ENCODE assay signal across 18 cellular contexts in the genomic region with DNA sequence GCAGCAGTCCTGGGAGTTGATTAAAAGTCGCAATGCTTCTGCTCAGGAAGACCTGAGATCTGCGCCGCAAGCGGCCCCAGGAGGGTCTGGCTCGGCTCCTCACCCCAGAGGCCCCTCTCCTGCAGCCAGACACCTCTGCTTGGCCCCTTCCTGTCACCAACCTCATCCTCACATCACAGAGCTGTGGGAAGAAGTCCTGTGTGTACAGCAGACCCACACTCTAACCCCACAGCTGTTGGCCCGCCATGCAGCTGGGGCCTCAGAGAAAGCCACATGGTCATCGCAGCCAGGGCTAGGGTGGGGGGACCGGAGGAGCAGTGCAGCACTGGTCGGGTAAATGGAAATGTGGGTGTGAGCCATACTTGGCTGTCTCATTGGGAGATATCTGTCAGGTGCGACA.
DNase-seq lines count a peak whose midpoint lies in the region; ATAC-seq, FAIRE-seq and TF ChIP-seq lines count a peak whose summit lies in the region.
"Had no signal": no experiment of that assay in that cellular context is flagged by ENCODE, and none has a peak within 500 bp of the region (broad histone marks: within the 10 kb centered on the region; RNA-seq: fewer than 3 reads in every experiment).

No MANE protein-coding gene starts in this region.

- TF ChIP-seq EP300 in HepG2 (IDR thresholded peaks at IDR 0.05; ENCODE audit: low read depth in 2 of 2, low read length in 2 of 2) (no peak), HepG2 (CRISPR knock-in tag; IDR thresholded peaks at IDR 0.05; ENCODE audit: borderline replicate concordance) (no peak)

- H3K36me3 Mint-ChIP-seq in activated CD4-positive, alpha-beta T cell treated with anti-CD3 and anti-CD28 coated beads, Interleukin-2, amount 10 ng/mL, durations not matched to agents 24 days and 14 days (ENCODE audit: low read depth): peaks cover 17% of the 10 kb centered on the region
- H3K36me3 Mint-ChIP-seq in activated CD4-positive, alpha-beta T cell treated with anti-CD3 and anti-CD28 coated beads, Interleukin-2, amount 10 ng/mL, durations not matched to agents 7 days and 5 days (ENCODE audit: low read depth): peaks cover 9% of the 10 kb centered on the region
- no peaks in the 10 kb centered on the region for H3K36me3 Mint-ChIP-seq in activated T-helper 17 cell treated with anti-CD3 and anti-CD28 coated beads, Interleukin-2, amount 50 U/mL, for 72 hours (ENCODE audit: low read depth)

- H3K27me3 ChIP-seq in DND-41 (ENCODE audit: insufficient read depth, low read length, poor library complexity) (no peaks in the 10 kb centered on the region), HepG2 (ENCODE audit: control insufficient read depth in 1 of 2, insufficient read depth in 2 of 2, low read length in 2 of 2) (no peaks in the 10 kb centered on the region), A673 (replicated peaks; ENCODE audit: insufficient read depth, low read depth, low read length, poor library complexity) (no peaks in the 10 kb centered on the region), MG63 (no peaks in the 10 kb centered on the region)
- H3K27me3 ChIP-seq: esophagus muscularis mucosa, foreskin keratinocyte, testis, uterus had no signal

- H3K36me3 ChIP-seq in DND-41 (ENCODE audit: insufficient read depth, low read length) (peaks cover 20% of the 10 kb centered on the region), HepG2 (replicated peaks in 1 of 2; ENCODE audit: control insufficient read depth in 1 of 2, insufficient read depth in 2 of 2, low read length in 2 of 2) (peaks cover 0 to 4% of the 10 kb centered on the region in 2 experiments; a peak in 1 of 5 replicates), A673 (ENCODE audit: insufficient read depth, low read length, poor library complexity, severe bottlenecking) (peaks cover 7% of the 10 kb centered on the region), MG63 (no peaks in the 10 kb centered on the region; the same call in none of the 2 replicates)
- H3K36me3 ChIP-seq: uterus had no signal

- no peak for DNase-seq in activated CD4-positive, alpha-beta T cell treated with anti-CD3 and anti-CD28 coated beads, Interleukin-2, amount 10 ng/mL, durations not matched to agents 24 days and 14 days
- DNase-seq in activated CD4-positive, alpha-beta T cell treated with anti-CD3 and anti-CD28 coated beads, Interleukin-2, amount 10 ng/mL, durations not matched to agents 7 days and 5 days: no peak
- DNase-seq in DND-41 (peak; percentile 85), HepG2 (ENCODE audit: low spot score) (no peak), A673 (ENCODE audit: low spot score) (no peak), MG63 (no peak)
- DNase-seq in activated CD4-positive, CD25-positive, alpha-beta regulatory T cell treated with anti-CD3 and anti-CD28 coated beads, Interleukin-2, amount 50 U/mL, for 72 hours: no peak
- DNase-seq: NCI-H2029 treated with DMSO at 0.1 percent for 48 hours, SIG-M5 had no signal

- ATAC-seq in DND-41 (ENCODE audit: insufficient read depth, low read depth) (peak; percentile 74), HepG2 (peak; percentile 15)
- ATAC-seq in activated T-helper 17 cell treated with anti-CD3 and anti-CD28 coated beads, Interleukin-2, amount 50 U/mL, for 72 hours (replicated peaks): peak; percentile 11

- WGBS in HepG2 (ENCODE audit: low lambda C conversion rate): 80% methylated on average over 9 of the region's 10 CpGs

- peaks cover 13% of the 10 kb centered on the region for H3K4me1 ChIP-seq in DND-41 (ENCODE audit: insufficient read depth, low read length)
- H3K4me1 ChIP-seq in HepG2 (ENCODE audit: insufficient read depth, low read length): no peaks in the 10 kb centered on the region
- H3K4me1 ChIP-seq in A673 (ENCODE audit: insufficient read depth, low read length, poor library complexity, severe bottlenecking): no peaks in the 10 kb centered on the region
- H3K4me1 ChIP-seq: foreskin keratinocyte had no signal

- H3K79me2 ChIP-seq in DND-41 (ENCODE audit: insufficient read depth, low read length): no peaks in the 10 kb centered on the region
- H3K79me2 ChIP-seq in HepG2 (ENCODE audit: insufficient read depth, low read length): no peaks in the 10 kb centered on the region

- no peak for TF ChIP-seq POLR2A in HepG2 (IDR thresholded peaks at IDR 0.05; ENCODE audit: insufficient read depth in 1 of 2, low read depth in 2 of 2, low read length in 2 of 2)

- no peak overlapping the region for H3K9ac ChIP-seq in DND-41 (ENCODE audit: low read depth, low read length)
- H3K9ac ChIP-seq in HepG2 (ENCODE audit: insufficient read depth, low read depth, low read length): no peak overlapping the region
- H3K9ac ChIP-seq: parathyroid adenoma had no signal

- H3K27ac Mint-ChIP-seq in activated CD4-positive, alpha-beta T cell treated with anti-CD3 and anti-CD28 coated beads, Interleukin-2, amount 10 ng/mL, durations not matched to agents 24 days and 14 days: peak overlapping the region; percentile 40
- H3K27ac Mint-ChIP-seq in activated CD4-positive, alpha-beta T cell treated with anti-CD3 and anti-CD28 coated beads, Interleukin-2, amount 10 ng/mL, durations not matched to agents 7 days and 5 days: no peak overlapping the region
- H3K27ac Mint-ChIP-seq in activated T-helper 17 cell treated with anti-CD3 and anti-CD28 coated beads, Interleukin-2, amount 50 U/mL, for 72 hours: no peak overlapping the region

- in situ Hi-C loops in HepG2 (cut with HindIII; ENCODE audit: extremely low pct_ligation_motif_present, low pct_unique_long_range_greater_than_20kb): loop anchor here (5.0 to 10.0 kb wide), 2 partner anchors 47 to 250 kb away; no protein-coding TSS in a partner anchor

- POLR2A ChIA-PET in activated CD4-positive, alpha-beta T cell treated with anti-CD3 and anti-CD28 coated beads, Interleukin-2, amount 10 ng/mL, durations not matched to agents 7 days and 5 days (lab: Charles Lee): no interaction called here
- POLR2A ChIA-PET in HepG2 (lab: Yijun Ruan, JAX): interaction anchor here (0.8 to 1.8 kb wide), 4 partner anchors 191 to 246 kb away, joined by 3 to 4 read pairs (median 4); a partner anchor contains a TSS
- POLR2A ChIA-PET in A673 (lab: Charles Lee; ENCODE audit: low non-redundant PET): no interaction called here

- no peak overlapping the region for H3K4me3 Mint-ChIP-seq in activated CD4-positive, alpha-beta T cell treated with anti-CD3 and anti-CD28 coated beads, Interleukin-2, amount 10 ng/mL, durations not matched to agents 24 days and 14 days
- no peak overlapping the region for H3K4me3 Mint-ChIP-seq in activated CD4-positive, alpha-beta T cell treated with anti-CD3 and anti-CD28 coated beads, Interleukin-2, amount 10 ng/mL, durations not matched to agents 7 days and 5 days
- H3K4me3 Mint-ChIP-seq in activated T-helper 17 cell treated with anti-CD3 and anti-CD28 coated beads, Interleukin-2, amount 50 U/mL, for 72 hours: no peak overlapping the region

- peaks cover 7% of the 10 kb centered on the region for H3K4me1 Mint-ChIP-seq in activated CD4-positive, alpha-beta T cell treated with anti-CD3 and anti-CD28 coated beads, Interleukin-2, amount 10 ng/mL, durations not matched to agents 24 days and 14 days
- peaks cover 14% of the 10 kb centered on the region for H3K4me1 Mint-ChIP-seq in activated CD4-positive, alpha-beta T cell treated with anti-CD3 and anti-CD28 coated beads, Interleukin-2, amount 10 ng/mL, durations not matched to agents 7 days and 5 days
- H3K4me1 Mint-ChIP-seq in activated T-helper 17 cell treated with anti-CD3 and anti-CD28 coated beads, Interleukin-2, amount 50 U/mL, for 72 hours: no peaks in the 10 kb centered on the region

- CTCF ChIA-PET in activated CD4-positive, alpha-beta T cell treated with anti-CD3 and anti-CD28 coated beads, Interleukin-2, amount 10 ng/mL, durations not matched to agents 7 days and 5 days (lab: Charles Lee): interaction anchor here (0.6 to 4.3 kb wide), 25 partner anchors 8 to 335 kb away, joined by 3 to 25 read pairs (median 4); a partner anchor contains a TSS
- CTCF ChIA-PET in HepG2 (lab: Yijun Ruan, JAX; ENCODE audit: low intra/inter-chr PET ratio, low total read pairs): interaction anchor here (1.1 to 2.6 kb wide), 5 partner anchors 45 to 246 kb away, joined by 3 to 19 read pairs (median 4); a partner anchor contains a TSS
- CTCF ChIA-PET in A673 (lab: Charles Lee): interaction anchor here (0.6 to 2.0 kb wide), 4 partner anchors 20 to 245 kb away, joined by 3 to 35 read pairs (median 15); a partner anchor contains a TSS

- H3K9me3 ChIP-seq in DND-41 (ENCODE audit: insufficient read depth, low read length, severe bottlenecking): no peaks in the 10 kb centered on the region
- H3K9me3 ChIP-seq in HepG2 (ENCODE audit: low read length): no peaks in the 10 kb centered on the region
- no peaks in the 10 kb centered on the region for H3K9me3 ChIP-seq in A673 (ENCODE audit: low read depth, low read length, poor library complexity, severe bottlenecking)
- no peaks in the 10 kb centered on the region for H3K9me3 ChIP-seq in MG63
- H3K9me3 ChIP-seq: esophagus muscularis mucosa, testis, uterus had no signal

- H2AFZ ChIP-seq in DND-41 (ENCODE audit: low read depth, low read length) (no peak overlapping the region), HepG2 (ENCODE audit: low read length) (no peak overlapping the region)
- H2AFZ ChIP-seq: parathyroid adenoma had no signal

- H3K27me3 Mint-ChIP-seq in activated CD4-positive, alpha-beta T cell treated with anti-CD3 and anti-CD28 coated beads, Interleukin-2, amount 10 ng/mL, durations not matched to agents 24 days and 14 days: no peaks in the 10 kb centered on the region
- H3K27me3 Mint-ChIP-seq in activated CD4-positive, alpha-beta T cell treated with anti-CD3 and anti-CD28 coated beads, Interleukin-2, amount 10 ng/mL, durations not matched to agents 7 days and 5 days: no peaks in the 10 kb centered on the region
- no peaks in the 10 kb centered on the region for H3K27me3 Mint-ChIP-seq in activated T-helper 17 cell treated with anti-CD3 and anti-CD28 coated beads, Interleukin-2, amount 50 U/mL, for 72 hours

- no peaks in the 10 kb centered on the region for H3K9me3 Mint-ChIP-seq in activated CD4-positive, alpha-beta T cell treated with anti-CD3 and anti-CD28 coated beads, Interleukin-2, amount 10 ng/mL, durations not matched to agents 24 days and 14 days
- no peaks in the 10 kb centered on the region for H3K9me3 Mint-ChIP-seq in activated CD4-positive, alpha-beta T cell treated with anti-CD3 and anti-CD28 coated beads, Interleukin-2, amount 10 ng/mL, durations not matched to agents 7 days and 5 days
- H3K9me3 Mint-ChIP-seq in activated T-helper 17 cell treated with anti-CD3 and anti-CD28 coated beads, Interleukin-2, amount 50 U/mL, for 72 hours: no peaks in the 10 kb centered on the region
- H3K9me3 Mint-ChIP-seq: CD4-positive, CD25-positive, alpha-beta regulatory T cell had no signal

- H4K20me1 ChIP-seq in DND-41 (ENCODE audit: insufficient read depth, low read length): peaks cover 3% of the 10 kb centered on the region; the same call in 1 of the 2 replicates
- no peaks in the 10 kb centered on the region for H4K20me1 ChIP-seq in HepG2 (ENCODE audit: insufficient read depth, low read length)

- no peak overlapping the region for H3K4me3 ChIP-seq in DND-41 (ENCODE audit: low read depth in 1 of 2, low read length in 2 of 2)
- no peak overlapping the region for H3K4me3 ChIP-seq in HepG2 (replicated peaks in 1 of 3; ENCODE audit: insufficient read depth in 1 of 3, low read depth in 2 of 3, low read length in 3 of 3)
- H3K4me3 ChIP-seq in A673 (ENCODE audit: low read depth, low read length, poor library complexity, severe bottlenecking): no peak overlapping the region
- H3K4me3 ChIP-seq in MG63: no peak overlapping the region
- H3K4me3 ChIP-seq: esophagus muscularis mucosa, K562, testis, uterus had no signal

- intact Hi-C loops in activated CD4-positive, alpha-beta T cell treated with anti-CD3 and anti-CD28 coated beads, Interleukin-2, amount 10 ng/mL, durations not matched to agents 24 days and 14 days (cut with micrococcal nuclease): loop anchor here (1.0 to 5.0 kb wide), 2 partner anchors 42 to 246 kb away; no protein-coding TSS in a partner anchor
- intact Hi-C loops in HepG2 (cut with micrococcal nuclease; ENCODE audit: unreplicated experiment): loop anchor here (1.0 kb wide), 1 partner anchor 246 kb away; no protein-coding TSS in a partner anchor
- intact Hi-C loops in A673 (cut with micrococcal nuclease; ENCODE audit: unreplicated experiment): loop anchor here (1.0 kb wide), 1 partner anchor 246 kb away; no protein-coding TSS in a partner anchor

- TF ChIP-seq RAD21 in HepG2 (CRISPR knock-in tag; IDR thresholded peaks at IDR 0.05): no peak

- no peak for FAIRE-seq in HepG2 (lab: Jason Lieb, UNC)

- H3K4me2 ChIP-seq in DND-41 (ENCODE audit: insufficient read depth, low read length): no peak overlapping the region
- H3K4me2 ChIP-seq in HepG2 (ENCODE audit: low read depth, low read length): no peak overlapping the region

- BruUV-seq in HepG2 (replicated peaks; lab: Mats Ljungman, UMichigan) (no TSS peak), A673 (replicated peaks; lab: Mats Ljungman, UMichigan) (no TSS peak)

- H3K27ac ChIP-seq in DND-41 (ENCODE audit: low read length) (peak overlapping the region; percentile 61), HepG2 (ENCODE audit: extremely low read length, insufficient read depth, low read length) (no peak overlapping the region), A673 (ENCODE audit: low read depth, low read length, poor library complexity, severe bottlenecking) (no peak overlapping the region)
- H3K27ac ChIP-seq: foreskin keratinocyte, parathyroid adenoma, testis, uterus, VCaP had no signal

- TF ChIP-seq CTCF in DND-41 (IDR thresholded peaks at IDR 0.05; ENCODE audit: borderline replicate concordance, extremely low read depth, low read length, poor library complexity, severe bottlenecking): no peak
- no peak for TF ChIP-seq CTCF in HepG2 (CRISPR knock-in tag; IDR thresholded peaks at IDR 0.05)
- TF ChIP-seq CTCF in A673 (conservative IDR thresholded peaks at IDR 0.05; ENCODE audit: low read depth, low read length): no peak

Comparison
In these comparisons a context has a peak if more than half of its experiments do, and no peak if none do; other contexts are left out.
1. ATAC-seq: peak in every context shown above with its lines; median percentile 74 in DND-41; 15 in HepG2; 11 in activated T-helper 17 cell treated with anti-CD3 and anti-CD28 coated beads, Interleukin-2, amount 50 U/mL, for 72 hours.